17 cellular contexts compared by ENCODE assay signal in genomic region chr4:185236155-185236503, GRCh38. TPM values are rescaled to one million over a fixed set of nuclear protein-coding genes. Genes with fewer than 3 reads are reported as not detected.
DNase-seq lines count a peak whose midpoint lies in the region; TF ChIP-seq lines count a peak whose summit lies in the region.
"Had no signal": no experiment of that assay in that cellular context is flagged by ENCODE, and none has a peak within 500 bp of the region (broad histone marks: within the 10 kb centered on the region; RNA-seq: fewer than 3 reads in every experiment).

No MANE protein-coding gene starts in this region.

- H3K36me3 ChIP-seq in HUES48 (ENCODE audit: control insufficient read depth, insufficient read depth, low read length) (no peaks in the 10 kb centered on the region), mesenchymal stem cell (ENCODE audit: control insufficient read depth in 1 of 2, insufficient read depth in 2 of 2, low read depth in 1 of 2, low read length in 2 of 2) (no peaks in the 10 kb centered on the region)
- H3K36me3 ChIP-seq: HAP-1, Peyer's patch had no signal

- H2BK15ac ChIP-seq in mesenchymal stem cell (ENCODE audit: low read depth, poor library complexity, severe bottlenecking), result no peak overlapping the region

- no peak overlapping the region for H3K23ac ChIP-seq in mesenchymal stem cell (ENCODE audit: low read length in 2 of 2)

- 11% methylated on average over 1 of the region's 2 CpGs for WGBS in mesenchymal stem cell

- no peak overlapping the region for H4K8ac ChIP-seq in mesenchymal stem cell (ENCODE audit: low read length)

- no peak overlapping the region for H2BK12ac ChIP-seq in mesenchymal stem cell (ENCODE audit: low read length in 2 of 2)

- H3K4me1 ChIP-seq in HUES48 (ENCODE audit: control insufficient read depth, insufficient read depth, low read length) (no peaks in the 10 kb centered on the region), mesenchymal stem cell (ENCODE audit: control insufficient read depth, insufficient read depth, low read depth, low read length) (peaks cover 3% of the 10 kb centered on the region)

- H3K27ac ChIP-seq in HUES48 (ENCODE audit: low read depth, low read length), result peak overlapping the region; percentile 5
- H3K27ac ChIP-seq in VCaP, result peak overlapping the region; percentile 59
- H3K27ac ChIP-seq in mesenchymal stem cell (ENCODE audit: low read length, poor library complexity, severe bottlenecking), result no peak overlapping the region
- H3K27ac ChIP-seq: GM23248, SJSA1 had no signal

- H3K9me3 ChIP-seq in HUES48 (ENCODE audit: control insufficient read depth, insufficient read depth, low read length) (peaks cover 9% of the 10 kb centered on the region), mesenchymal stem cell (ENCODE audit: control insufficient read depth, low read length) (no peaks in the 10 kb centered on the region)
- H3K9me3 ChIP-seq: HAP-1, Peyer's patch, SJSA1 had no signal

- peak overlapping the region in 1 of 2 experiments; percentile 54 for H3K18ac ChIP-seq in mesenchymal stem cell (ENCODE audit: low read depth in 1 of 2, low read length in 2 of 2)

- no peak overlapping the region for H3K4me2 ChIP-seq in mesenchymal stem cell (ENCODE audit: low read length, poor library complexity, severe bottlenecking)

- no peak overlapping the region for H3K4ac ChIP-seq in mesenchymal stem cell (ENCODE audit: low read depth in 1 of 2, low read length in 2 of 2)

- H3K4me3 Mint-ChIP-seq in progenitor cell of endocrine pancreas (ENCODE audit: low read depth), result no peak overlapping the region
- H3K4me3 Mint-ChIP-seq in activated T-cell treated with anti-CD3 and anti-CD28 coated beads, Interleukin-2, amount 50 U/mL, for 24 hours, result no peak overlapping the region
- H3K4me3 Mint-ChIP-seq: CD14-positive monocyte had no signal

- peaks cover 12% of the 10 kb centered on the region for H3K36me3 Mint-ChIP-seq in progenitor cell of endocrine pancreas (ENCODE audit: insufficient read depth)
- peaks cover 10% of the 10 kb centered on the region for H3K36me3 Mint-ChIP-seq in activated T-cell treated with anti-CD3 and anti-CD28 coated beads, Interleukin-2, amount 50 U/mL, for 24 hours (ENCODE audit: low read depth)
- H3K36me3 Mint-ChIP-seq: CD14-positive monocyte had no signal

- H4K91ac ChIP-seq in mesenchymal stem cell (ENCODE audit: low read length), result no peak overlapping the region

- H3K27me3 ChIP-seq in HUES48 (ENCODE audit: control insufficient read depth, insufficient read depth, low read length), result no peaks in the 10 kb centered on the region
- no peaks in the 10 kb centered on the region for H3K27me3 ChIP-seq in mesenchymal stem cell (ENCODE audit: control insufficient read depth in 1 of 2, insufficient read depth in 1 of 2, low read length in 2 of 2)
- H3K27me3 ChIP-seq: Peyer's patch, SJSA1 had no signal

- H2BK120ac ChIP-seq in mesenchymal stem cell (ENCODE audit: low read depth, low read length), result peak overlapping the region; percentile 34

- TF ChIP-seq CTCF in VCaP (conservative IDR thresholded peaks at IDR 0.05) (no peak), progenitor cell of endocrine pancreas (IDR thresholded peaks at IDR 0.05; ENCODE audit: unreplicated experiment) (no peak)

- no peaks in the 10 kb centered on the region for H3K27me3 Mint-ChIP-seq in progenitor cell of endocrine pancreas
- no peaks in the 10 kb centered on the region for H3K27me3 Mint-ChIP-seq in activated T-cell treated with anti-CD3 and anti-CD28 coated beads, Interleukin-2, amount 50 U/mL, for 24 hours

- peaks cover 26% of the 10 kb centered on the region for H3K4me1 Mint-ChIP-seq in progenitor cell of endocrine pancreas (ENCODE audit: low read depth)
- peaks cover 29% of the 10 kb centered on the region for H3K4me1 Mint-ChIP-seq in activated T-cell treated with anti-CD3 and anti-CD28 coated beads, Interleukin-2, amount 50 U/mL, for 24 hours (ENCODE audit: low read depth)
- H3K4me1 Mint-ChIP-seq: CD14-positive monocyte had no signal

- H2BK5ac ChIP-seq in mesenchymal stem cell (ENCODE audit: low read depth, low read length, poor library complexity, severe bottlenecking), result no peak overlapping the region

- no peak overlapping the region for H3K14ac ChIP-seq in mesenchymal stem cell (ENCODE audit: low read length in 2 of 2)

- no peak overlapping the region for H3K4me3 ChIP-seq in HUES48 (ENCODE audit: low read depth, low read length)
- no peak overlapping the region for H3K4me3 ChIP-seq in mesenchymal stem cell (ENCODE audit: insufficient read depth in 1 of 2, low read depth in 1 of 2, low read length in 2 of 2)
- H3K4me3 ChIP-seq: GM23248, HAP-1, Peyer's patch, SJSA1 had no signal

- H3K79me1 ChIP-seq in mesenchymal stem cell (replicated peaks; ENCODE audit: low read length, poor library complexity, severe bottlenecking), result peaks cover 18% of the 10 kb centered on the region

- DNase-seq in mesenchymal stem cell, result no peak
- DNase-seq in progenitor cell of endocrine pancreas (ENCODE audit: low spot score, unreplicated experiment), result no peak
- DNase-seq in CD1c-positive myeloid dendritic cell (ENCODE audit: extremely low spot score), result no peak
- DNase-seq in activated T-cell treated with anti-CD3 and anti-CD28 coated beads, Interleukin-2, amount 50 U/mL, for 24 hours, result no peak
- DNase-seq in NCI-H2227 (lab: John Stamatoyannopoulos, UW; ENCODE audit: unreplicated experiment), result no peak
- DNase-seq: DMS 273 treated with DMSO at 0.1 percent for 48 hours, GM23248, NCI-H1092 treated with DMSO at 0.1 percent for 48 hours, NCI-H2029 treated with DMSO at 0.1 percent for 48 hours, NCI-H2171, NCI-H446 had no signal

- no peak overlapping the region for H2AFZ ChIP-seq in mesenchymal stem cell (ENCODE audit: low read depth, low read length)
- H2AFZ ChIP-seq: GM23248 had no signal

- H2AK5ac ChIP-seq in mesenchymal stem cell (ENCODE audit: low read length, severe bottlenecking), result no peak overlapping the region

- H3K27ac Mint-ChIP-seq in progenitor cell of endocrine pancreas, result peak overlapping the region; percentile 88
- H3K27ac Mint-ChIP-seq in activated T-cell treated with anti-CD3 and anti-CD28 coated beads, Interleukin-2, amount 50 U/mL, for 24 hours, result no peak overlapping the region
- H3K27ac Mint-ChIP-seq: CD14-positive monocyte had no signal

- no peak overlapping the region for H3K9ac ChIP-seq in HUES48 (ENCODE audit: low read depth, low read length)
- no peak overlapping the region for H3K9ac ChIP-seq in mesenchymal stem cell (ENCODE audit: low read length)
- H3K9ac ChIP-seq: GM23248 had no signal

- peaks cover 6% of the 10 kb centered on the region for H3K9me3 Mint-ChIP-seq in progenitor cell of endocrine pancreas (ENCODE audit: low read depth)
- H3K9me3 Mint-ChIP-seq in activated T-cell treated with anti-CD3 and anti-CD28 coated beads, Interleukin-2, amount 50 U/mL, for 24 hours, result no peaks in the 10 kb centered on the region

RNA-seq across cellular contexts. Expression of gene SNX25, which starts 26.7 kb away (rescaled TPM):
- polyA plus RNA-seq in mesenchymal stem cell (2013, experiment 1 of 2), result 12.1 TPM
- polyA plus RNA-seq in mesenchymal stem cell (2013, experiment 2 of 2), result 13.1 TPM
- 13.3 and 13.9 TPM in 2 replicates for total RNA-seq in progenitor cell of endocrine pancreas

RNA-seq across cellular contexts. Expression of gene CFAP97, which starts 32.3 kb away (rescaled TPM):
- 32.2 TPM for polyA plus RNA-seq in mesenchymal stem cell (2013, experiment 1 of 2)
- 30.9 TPM for polyA plus RNA-seq in mesenchymal stem cell (2013, experiment 2 of 2)
- total RNA-seq in progenitor cell of endocrine pancreas, result 27.5 and 28.6 TPM in 2 replicates
